ENCODE assay signal across 8 cellular contexts in genomic region chr1:40664791-40665190, GRCh38. TPM values are rescaled to one million over a fixed set of nuclear protein-coding genes. Genes with fewer than 3 reads are reported as not detected.
A peak's percentile ranks its signal among the peaks of the same experiment; 100 is the strongest.
DNase-seq lines count a peak whose midpoint lies in the region; ATAC-seq and TF ChIP-seq lines count a peak whose summit lies in the region.

No MANE protein-coding gene starts in this region.

- no peak for TF ChIP-seq POLR2A in thyroid gland (IDR thresholded peaks at IDR 0.05)

- H3K36me3 Mint-ChIP-seq in activated naive CD4-positive, alpha-beta T cell treated with anti-CD3 and anti-CD28 coated beads for 36 hours (ENCODE audit: low read depth), result no peaks in the 10 kb centered on the region
- no peaks in the 10 kb centered on the region for H3K36me3 Mint-ChIP-seq in activated CD4-positive, alpha-beta memory T cell treated with anti-CD3 and anti-CD28 coated beads, Interleukin-2, amount 10 ng/mL, durations not matched to agents 7 days and 5 days (ENCODE audit: low read depth)

- H3K27me3 Mint-ChIP-seq in activated naive CD4-positive, alpha-beta T cell treated with anti-CD3 and anti-CD28 coated beads for 36 hours (ENCODE audit: low read depth), result no peaks in the 10 kb centered on the region
- H3K27me3 Mint-ChIP-seq in activated CD4-positive, alpha-beta memory T cell treated with anti-CD3 and anti-CD28 coated beads, Interleukin-2, amount 10 ng/mL, durations not matched to agents 7 days and 5 days, result peaks cover 4% of the 10 kb centered on the region

- no peaks in the 10 kb centered on the region for H3K36me3 ChIP-seq in thyroid gland

- ATAC-seq in GM21528 (IDR thresholded peaks at IDR 0.05; ENCODE audit: low FRiP score, unreplicated experiment), result no peak
- no peak for ATAC-seq in HG02571 (IDR thresholded peaks at IDR 0.05; ENCODE audit: unreplicated experiment)

- H3K4me3 ChIP-seq in iPS-18c (ENCODE audit: insufficient read depth, low read depth, low read length) (peak overlapping the region; percentile 81), thyroid gland (replicated peaks in 1 of 3) (peak overlapping the region in 2 of 3 donors; percentile 53 to 67)

- H3K27ac ChIP-seq in thyroid gland, result no peak overlapping the region

- TF ChIP-seq CTCF in thyroid gland (IDR thresholded peaks at IDR 0.05), result no peak

- H3K27ac Mint-ChIP-seq in activated naive CD4-positive, alpha-beta T cell treated with anti-CD3 and anti-CD28 coated beads for 36 hours, result no peak overlapping the region
- no peak overlapping the region for H3K27ac Mint-ChIP-seq in activated CD4-positive, alpha-beta memory T cell treated with anti-CD3 and anti-CD28 coated beads, Interleukin-2, amount 10 ng/mL, durations not matched to agents 7 days and 5 days

- WGBS in thyroid gland, 2 donors, result 35 to 57% methylated on average over 2 of the region's 2 CpGs

- peak overlapping the region; percentile 67 for H3K4me3 Mint-ChIP-seq in activated naive CD4-positive, alpha-beta T cell treated with anti-CD3 and anti-CD28 coated beads for 36 hours
- peak overlapping the region; percentile 66 for H3K4me3 Mint-ChIP-seq in activated CD4-positive, alpha-beta memory T cell treated with anti-CD3 and anti-CD28 coated beads, Interleukin-2, amount 10 ng/mL, durations not matched to agents 7 days and 5 days

- no peaks in the 10 kb centered on the region for H3K27me3 ChIP-seq in thyroid gland

- H3K9me3 Mint-ChIP-seq in activated naive CD4-positive, alpha-beta T cell treated with anti-CD3 and anti-CD28 coated beads for 36 hours, result no peaks in the 10 kb centered on the region
- no peaks in the 10 kb centered on the region for H3K9me3 Mint-ChIP-seq in activated CD4-positive, alpha-beta memory T cell treated with anti-CD3 and anti-CD28 coated beads, Interleukin-2, amount 10 ng/mL, durations not matched to agents 7 days and 5 days

- POLR2A ChIA-PET in activated CD4-positive, alpha-beta memory T cell treated with anti-CD3 and anti-CD28 coated beads, Interleukin-2, amount 10 ng/mL, durations not matched to agents 7 days and 5 days (lab: Charles Lee), result interaction anchor here (1.4 to 6.2 kb wide), 2 partner anchors 27 to 315 kb away, joined by 3 to 51 read pairs; partner anchors contain the start of genes CTPS1 and NFYC

- H3K4me1 ChIP-seq in thyroid gland, result peaks cover 0 to 10% of the 10 kb centered on the region in 2 donors

- no peaks in the 10 kb centered on the region for H3K9me3 ChIP-seq in iPS-18c (ENCODE audit: control insufficient read depth, insufficient read depth, low read length)
- H3K9me3 ChIP-seq in thyroid gland, result no peaks in the 10 kb centered on the region

- intact Hi-C loops in activated naive CD4-positive, alpha-beta T cell treated with anti-CD3 and anti-CD28 coated beads for 36 hours (cut with micrococcal nuclease), result loop anchor here (1.0 to 5.0 kb wide), 5 partner anchors 28 to 522 kb away; no protein-coding TSS in a partner anchor
- intact Hi-C loops in thyroid gland (cut with DNase I), result loop anchor here (5.0 kb wide), 1 partner anchor 52 kb away; no protein-coding TSS in a partner anchor

- no peak for DNase-seq in activated naive CD4-positive, alpha-beta T cell treated with anti-CD3 and anti-CD28 coated beads for 36 hours
- no peak for DNase-seq in activated naive CD4-positive, alpha-beta T cell treated with anti-CD3 and anti-CD28 coated beads, Interleukin-2, amount 50 U/mL, for 16 hours
- no peak for DNase-seq in activated CD4-positive, alpha-beta memory T cell treated with anti-CD3 and anti-CD28 coated beads, Interleukin-2, amount 10 ng/mL, durations not matched to agents 7 days and 5 days
- DNase-seq in thyroid gland (peak; percentile 6 to 8), OCI-M1 (lab: John Stamatoyannopoulos, UW) (no peak)

- H3K4me1 Mint-ChIP-seq in activated naive CD4-positive, alpha-beta T cell treated with anti-CD3 and anti-CD28 coated beads for 36 hours (ENCODE audit: low read depth), result peaks cover 17% of the 10 kb centered on the region
- peaks cover 34% of the 10 kb centered on the region for H3K4me1 Mint-ChIP-seq in activated CD4-positive, alpha-beta memory T cell treated with anti-CD3 and anti-CD28 coated beads, Interleukin-2, amount 10 ng/mL, durations not matched to agents 7 days and 5 days

- CTCF ChIA-PET in activated naive CD4-positive, alpha-beta T cell treated with anti-CD3 and anti-CD28 coated beads for 36 hours (lab: Charles Lee), result interaction anchor here (1.3 to 1.4 kb wide), 2 partner anchors 15 to 52 kb away, joined by 3 to 5 read pairs; no protein-coding TSS in a partner anchor
- CTCF ChIA-PET in activated CD4-positive, alpha-beta memory T cell treated with anti-CD3 and anti-CD28 coated beads, Interleukin-2, amount 10 ng/mL, durations not matched to agents 7 days and 5 days (lab: Charles Lee), result interaction anchor here (0.6 to 1.6 kb wide), 3 partner anchors 8 to 754 kb away, joined by 3 read pairs; no protein-coding TSS in a partner anchor

RNA-seq across cellular contexts. Expression of gene RIMS3, which starts 0.7 kb away (rescaled TPM):
- 1 to 10 TPM; 3.6 to 3.7 TPM for total RNA-seq in activated naive CD4-positive, alpha-beta T cell treated with anti-CD3 and anti-CD28 coated beads for 36 hours
- total RNA-seq in activated CD4-positive, alpha-beta memory T cell treated with anti-CD3 and anti-CD28 coated beads, Interleukin-2, amount 10 ng/mL, durations not matched to agents 7 days and 5 days, result 1 to 10 TPM; 5.6 to 6.1 TPM
- total RNA-seq in thyroid gland, result 1 to 10 TPM; 2.1 to 4.4 (median 3.5) TPM

RNA-seq across cellular contexts. Expression of gene NFYC, which starts 26.7 kb away (rescaled TPM):
- 10 to 100 TPM; 53.5 to 63.1 TPM for total RNA-seq in activated naive CD4-positive, alpha-beta T cell treated with anti-CD3 and anti-CD28 coated beads for 36 hours
- 10 to 100 TPM; 78.7 to 84.1 TPM for total RNA-seq in activated CD4-positive, alpha-beta memory T cell treated with anti-CD3 and anti-CD28 coated beads, Interleukin-2, amount 10 ng/mL, durations not matched to agents 7 days and 5 days
- total RNA-seq in thyroid gland, result 100 to 1,000 TPM in 1 of 4 donors, 10 to 100 TPM in 3; 70.5 to 175 (median 96.7) TPM

Comparison
In these comparisons a context has a peak if more than half of its experiments do, and no peak if none do; other contexts are left out.
1. DNase-seq: peak in thyroid gland (2 of 2); none in activated naive CD4-positive, alpha-beta T cell treated with anti-CD3 and anti-CD28 coated beads for 36 hours (single experiment), activated naive CD4-positive, alpha-beta T cell treated with anti-CD3 and anti-CD28 coated beads, Interleukin-2, amount 50 U/mL, for 16 hours (single experiment), activated CD4-positive, alpha-beta memory T cell treated with anti-CD3 and anti-CD28 coated beads, Interleukin-2, amount 10 ng/mL, durations not matched to agents 7 days and 5 days (single experiment) and OCI-M1 (single experiment).